In genomic region chr5:139768802-139769465, GRCh38 we compare ENCODE assay signal across 39 cellular contexts. TPM values are rescaled to one million over a fixed set of nuclear protein-coding genes. Genes with fewer than 3 reads are reported as not detected.
DNase-seq lines count a peak whose midpoint lies in the region; ATAC-seq, FAIRE-seq and TF ChIP-seq lines count a peak whose summit lies in the region.
"Had no signal": no experiment of that assay in that cellular context is flagged by ENCODE, and none has a peak within 500 bp of the region (broad histone marks: within the 10 kb centered on the region; RNA-seq: fewer than 3 reads in every experiment).

No MANE protein-coding gene starts in this region.

- DNase-seq in NCI-H82 (lab: John Stamatoyannopoulos, UW) (peak; percentile 60), NCI-H82 treated with DMSO at 0.1 percent for 48 hours (lab: John Stamatoyannopoulos, UW; ENCODE audit: unreplicated experiment) (no peak), MG63 (peak; percentile 64), H1 (ENCODE audit: low read depth in 1 of 2, low spot score in 2 of 2) (no peak), heart right ventricle (no peak), SK-N-SH (no peak), GM23338 (ENCODE audit: low spot score) (no peak)
- DNase-seq: activated CD8-positive, alpha-beta T cell treated with anti-CD3 and anti-CD28 coated beads, Interleukin-2, amount 10 ng/mL, durations not matched to agents 7 days and 5 days; activated naive CD4-positive, alpha-beta T cell treated with anti-CD3 and anti-CD28 coated beads, Interleukin-2, amount 10 ng/mL, durations not matched to agents 7 days and 5 days; amniotic stem cell; foreskin melanocyte; HFFc6; KBM-7; kidney glomerular epithelial cell; lower lobe of right lung; midbrain; naive B cell; NCI-H1105; NCI-H1930; NCI-H2171 treated with DMSO at 0.1 percent for 48 hours; NCI-H524; NK-92 treated with Interleukin-12 subunit alpha and Interleukin-12 subunit beta, amount 100 ng/mL, for 24 hours; nucleus accumbens; PC-3; psoas muscle; stimulated activated CD4-positive, alpha-beta T cell treated with anti-CD3 and anti-CD28 coated beads, Interleukin-4, amount 100 ng/mL, for 24 hours; T-helper 17 cell had no signal

- no peak overlapping the region for H2BK120ac ChIP-seq in H1 (replicated peaks; ENCODE audit: low read depth, low read length)

- H3K9me3 Mint-ChIP-seq in GM23338: no peaks in the 10 kb centered on the region
- H3K9me3 Mint-ChIP-seq: activated naive CD4-positive, alpha-beta T cell treated with anti-CD3 and anti-CD28 coated beads, Interleukin-2, amount 10 ng/mL, durations not matched to agents 7 days and 5 days; activated T-helper 17 cell treated with anti-CD3 and anti-CD28 coated beads, Interleukin-2, amount 50 U/mL, for 72 hours; brain; CD4-positive, alpha-beta memory T cell; HFFc6; naive B cell had no signal

- H3K14ac ChIP-seq in H1 (ENCODE audit: insufficient read length): no peak overlapping the region

- WGBS in H1 (ENCODE audit: extremely low coverage in 1 of 2, insufficient coverage in 1 of 2, insufficient read length in 1 of 2, insufficient replicate concordance in 2 of 2, low coverage in 1 of 2, low lambda C conversion rate in 2 of 2, missing lambda C conversion rate in 1 of 2), 2 experiments: 94% methylated on average over 8 of the region's 8 CpGs; no CpG with 5 or more reads in 1 of the 2 experiments
- 94 to 95% methylated on average over 8 of the region's 8 CpGs for WGBS in heart right ventricle, 2 donors
- 95% methylated on average over 6 of the region's 8 CpGs for WGBS in SK-N-SH (ENCODE audit: low lambda C conversion rate)

- 0 out of 2 replicates have a peak overlapping the region, but pooled peaks have one; percentile 5 for H2BK15ac ChIP-seq in H1 (ENCODE audit: low read length)

- peaks cover 8 to 18% (median 11%) of the 10 kb centered on the region in 4 experiments for H3K4me1 ChIP-seq in H1 (replicated peaks in 1 of 4; ENCODE audit: control insufficient read depth in 3 of 4, insufficient read depth in 4 of 4, low read length in 3 of 4)
- H3K4me1 ChIP-seq in heart right ventricle: peaks cover 5 to 38% (median 18%) of the 10 kb centered on the region in 9 donors
- H3K4me1 ChIP-seq in SK-N-SH (ENCODE audit: control insufficient read depth in 1 of 2, insufficient read depth in 2 of 2, low read depth in 1 of 2, low read length in 1 of 2): peaks cover 0 to 17% of the 10 kb centered on the region in 2 experiments; a peak in 1 of 4 replicates
- peaks cover 5% of the 10 kb centered on the region; the same call in 1 of the 2 replicates for H3K4me1 ChIP-seq in GM23338 (ENCODE audit: insufficient read depth)
- H3K4me1 ChIP-seq: psoas muscle had no signal

- H3K36me3 Mint-ChIP-seq in GM23338 (ENCODE audit: low read depth): no peaks in the 10 kb centered on the region; the same call in 2 of the 3 replicates
- H3K36me3 Mint-ChIP-seq: activated naive CD4-positive, alpha-beta T cell treated with anti-CD3 and anti-CD28 coated beads, Interleukin-2, amount 10 ng/mL, durations not matched to agents 7 days and 5 days; brain; CD4-positive, alpha-beta memory T cell; naive B cell had no signal

- no peak overlapping the region for H3K18ac ChIP-seq in H1 (ENCODE audit: extremely low read depth, low read length)

- H2BK20ac ChIP-seq in H1 (ENCODE audit: low read length): no peak overlapping the region

- H4K91ac ChIP-seq in H1 (replicated peaks; ENCODE audit: insufficient read length, low read length): no peak overlapping the region

- H3K23ac ChIP-seq in H1 (ENCODE audit: insufficient read length): no peak overlapping the region

- H3K23me2 ChIP-seq in H1 (ENCODE audit: low read depth, low read length): no peaks in the 10 kb centered on the region; the same call in 1 of the 2 replicates

- H2AFZ ChIP-seq in H1 (ENCODE audit: low read length): no peak overlapping the region
- no peak overlapping the region for H2AFZ ChIP-seq in SK-N-SH (ENCODE audit: low read depth)
- H2AFZ ChIP-seq in GM23338: no peak overlapping the region

- no peak overlapping the region for H4K8ac ChIP-seq in H1 (ENCODE audit: extremely low read depth, insufficient read depth, low read length)

- H3K56ac ChIP-seq in H1 (replicated peaks; ENCODE audit: insufficient read length, low read depth, low read length): no peak overlapping the region

- H3K9ac ChIP-seq in H1 (replicated peaks in 1 of 4; ENCODE audit: extremely low read depth in 1 of 4, low read depth in 3 of 4, low read length in 3 of 4): no peak overlapping the region
- H3K9ac ChIP-seq in SK-N-SH: no peak overlapping the region

- no peaks in the 10 kb centered on the region for H3K27me3 ChIP-seq in MG63
- H3K27me3 ChIP-seq in H1 (replicated peaks in 1 of 4; ENCODE audit: control insufficient read depth in 3 of 4, extremely low read depth in 1 of 4, insufficient read depth in 3 of 4, low read length in 3 of 4): peaks cover 6 to 27% (median 18%) of the 10 kb centered on the region in 4 experiments
- peaks cover 0 to 15% (median 14%) of the 10 kb centered on the region in 7 donors for H3K27me3 ChIP-seq in heart right ventricle
- H3K27me3 ChIP-seq in SK-N-SH (ENCODE audit: insufficient read depth): no peaks in the 10 kb centered on the region
- peaks cover 22% of the 10 kb centered on the region for H3K27me3 ChIP-seq in GM23338 (ENCODE audit: insufficient read depth)

- peaks cover 23% of the 10 kb centered on the region for H3K4me1 Mint-ChIP-seq in GM23338

- intact Hi-C loops in heart right ventricle (cut with DNase I): loop anchor here in 5 of 10 donors (5.0 to 10.0 kb wide), 4 partner anchors 57 to 344 kb away; no protein-coding TSS in a partner anchor

- H3K4me3 ChIP-seq in MG63 (no peak overlapping the region), H1 (ENCODE audit: extremely low read depth in 1 of 4, insufficient read depth in 2 of 4, low read depth in 3 of 4, low read length in 4 of 4) (no peak overlapping the region), heart right ventricle (no peak overlapping the region), SK-N-SH (ENCODE audit: low read depth in 2 of 2, low read length in 1 of 2) (no peak overlapping the region), GM23338 (no peak overlapping the region)
- H3K4me3 ChIP-seq: lower lobe of right lung, psoas muscle, tibial nerve had no signal

- POLR2A ChIA-PET in H1 (lab: Charles Lee; ENCODE audit: partially characterized antibody) (interaction anchor here (0.5 to 1.2 kb wide), 2 partner anchors 15 to 131 kb away, joined by 3 to 6 read pairs; no protein-coding TSS in a partner anchor), SK-N-SH (lab: Yijun Ruan, JAX) (interaction anchor here (0.7 kb wide), 1 partner anchor 9 kb away, joined by 3 read pairs; no protein-coding TSS in a partner anchor)

- no peaks in the 10 kb centered on the region for H3K36me3 ChIP-seq in MG63
- no peaks in the 10 kb centered on the region for H3K36me3 ChIP-seq in H1 (ENCODE audit: control insufficient read depth in 2 of 4, insufficient read depth in 4 of 4, low read length in 3 of 4)
- H3K36me3 ChIP-seq in heart right ventricle: no peaks in the 10 kb centered on the region
- no peaks in the 10 kb centered on the region for H3K36me3 ChIP-seq in SK-N-SH (replicated peaks in 1 of 2; ENCODE audit: control insufficient read depth in 1 of 2, insufficient read depth in 2 of 2, low read length in 1 of 2)
- no peaks in the 10 kb centered on the region for H3K36me3 ChIP-seq in GM23338 (ENCODE audit: insufficient read depth)
- H3K36me3 ChIP-seq: lower lobe of right lung, tibial nerve had no signal

- no peak overlapping the region for H4K5ac ChIP-seq in H1 (ENCODE audit: insufficient read length, low read depth, low read length)

- CTCF ChIA-PET in H1 (lab: Charles Lee; ENCODE audit: partially characterized antibody): interaction anchor here (0.6 to 15.7 kb wide), 11 partner anchors 7 to 245 kb away, joined by 3 to 385 read pairs (median 3); no protein-coding TSS in a partner anchor
- CTCF ChIA-PET in SK-N-SH (lab: Yijun Ruan, JAX): interaction anchor here (1.7 to 23.1 kb wide), 7 partner anchors 7 to 200 kb away, joined by 6 to 627 read pairs (median 79); no protein-coding TSS in a partner anchor

- TF ChIP-seq CTCF in H1 (IDR thresholded peaks at IDR 0.05; ENCODE audit: control extremely low read depth in 1 of 3, insufficient read depth in 1 of 3, low read depth in 1 of 3, low read length in 3 of 3) (no peak), heart right ventricle (IDR thresholded peaks at IDR 0.05) (no peak), SK-N-SH (IDR thresholded peaks at IDR 0.05) (no peak), GM23338 (conservative IDR thresholded peaks at IDR 0.05; ENCODE audit: low read depth in 2 of 2) (no peak)

- H2AK5ac ChIP-seq in H1 (ENCODE audit: low read depth, low read length): 0 out of 2 replicates have a peak overlapping the region, but pooled peaks have one; percentile 48

- no peaks in the 10 kb centered on the region for H3K9me3 ChIP-seq in MG63
- H3K9me3 ChIP-seq in H1 (ENCODE audit: insufficient read depth in 2 of 2, low read depth in 1 of 2, low read length in 1 of 2): no peaks in the 10 kb centered on the region
- H3K9me3 ChIP-seq in heart right ventricle: no peaks in the 10 kb centered on the region
- no peaks in the 10 kb centered on the region for H3K9me3 ChIP-seq in SK-N-SH
- H3K9me3 ChIP-seq: lower lobe of right lung, psoas muscle, tibial nerve had no signal

- no peak for TF ChIP-seq POLR2A in H1 (IDR thresholded peaks at IDR 0.05; ENCODE audit: control extremely low read depth in 1 of 2, low read depth in 2 of 2, low read length in 2 of 2)

- peaks cover 26% of the 10 kb centered on the region for H3K27me3 Mint-ChIP-seq in GM23338 (ENCODE audit: insufficient read depth, low read depth, poor library complexity)

- H4K20me1 ChIP-seq in H1 (replicated peaks in 1 of 2; ENCODE audit: control insufficient read depth in 1 of 2, insufficient read depth in 2 of 2, low read length in 2 of 2) (peaks cover 0 to 2% of the 10 kb centered on the region in 2 experiments), SK-N-SH (ENCODE audit: insufficient read depth) (no peaks in the 10 kb centered on the region), GM23338 (replicated peaks; ENCODE audit: insufficient read depth) (no peaks in the 10 kb centered on the region; the same call in 1 of the 2 replicates)

- H3K4me3 Mint-ChIP-seq in GM23338: no peak overlapping the region
- H3K4me3 Mint-ChIP-seq: activated CD8-positive, alpha-beta T cell treated with anti-CD3 and anti-CD28 coated beads, Interleukin-2, amount 10 ng/mL, durations not matched to agents 7 days and 5 days; activated naive CD4-positive, alpha-beta T cell treated with anti-CD3 and anti-CD28 coated beads, Interleukin-2, amount 10 ng/mL, durations not matched to agents 7 days and 5 days; activated T-helper 17 cell treated with anti-CD3 and anti-CD28 coated beads, Interleukin-2, amount 50 U/mL, for 72 hours; brain; HFFc6; T-helper 17 cell had no signal

- no peak overlapping the region for H2BK5ac ChIP-seq in H1 (ENCODE audit: low read depth, low read length)

- no peak overlapping the region for H3K4ac ChIP-seq in H1 (replicated peaks; ENCODE audit: insufficient read length, low read depth, low read length)

- ATAC-seq in heart right ventricle: no peak
- ATAC-seq in GM23338: no peak
- no peak for ATAC-seq in HG03354 (IDR thresholded peaks at IDR 0.05; ENCODE audit: poor library complexity, severe bottlenecking, unreplicated experiment)
- ATAC-seq: activated CD8-positive, alpha-beta T cell treated with anti-CD3 and anti-CD28 coated beads, Interleukin-2, amount 10 ng/mL, durations not matched to agents 7 days and 5 days; activated T-helper 17 cell treated with anti-CD3 and anti-CD28 coated beads, Interleukin-2, amount 50 U/mL, for 72 hours; lower lobe of right lung; PC-3; psoas muscle; Right ventricle myocardium inferior; SK-N-SH treated with all-trans-retinoic acid at 6 μM for 48 hours; T-helper 17 cell had no signal

- H3K9me2 ChIP-seq in SK-N-SH (no peaks in the 10 kb centered on the region), GM23338 (ENCODE audit: insufficient read depth) (no peaks in the 10 kb centered on the region)

- no peak for FAIRE-seq in H1 (lab: Jason Lieb, UNC)
- FAIRE-seq: D721Med, GM12891 had no signal

- H3F3A ChIP-seq in SK-N-SH (replicated peaks; ENCODE audit: insufficient read depth) (no peaks in the 10 kb centered on the region), GM23338 (replicated peaks; ENCODE audit: low read depth) (no peaks in the 10 kb centered on the region)

- TF ChIP-seq RAD21 in H1 (IDR thresholded peaks at IDR 0.05 in 1 of 2, conservative IDR thresholded peaks at IDR 0.05 in 1 of 2; ENCODE audit: low read depth in 2 of 2, low read length in 2 of 2): no peak
- TF ChIP-seq RAD21 in SK-N-SH (IDR thresholded peaks at IDR 0.05; ENCODE audit: low read length): no peak

- H3K79me1 ChIP-seq in H1 (ENCODE audit: low read depth, low read length): no peaks in the 10 kb centered on the region

- H3K79me2 ChIP-seq in H1 (ENCODE audit: control insufficient read depth in 1 of 2, insufficient read depth in 2 of 2, low read length in 2 of 2) (no peaks in the 10 kb centered on the region), SK-N-SH (ENCODE audit: insufficient read depth) (no peaks in the 10 kb centered on the region), GM23338 (replicated peaks; ENCODE audit: insufficient read depth) (no peaks in the 10 kb centered on the region)

- no peak overlapping the region for H3K27ac Mint-ChIP-seq in GM23338
- H3K27ac Mint-ChIP-seq: activated CD8-positive, alpha-beta T cell treated with anti-CD3 and anti-CD28 coated beads, Interleukin-2, amount 10 ng/mL, durations not matched to agents 7 days and 5 days; activated naive CD4-positive, alpha-beta T cell treated with anti-CD3 and anti-CD28 coated beads, Interleukin-2, amount 10 ng/mL, durations not matched to agents 7 days and 5 days; activated T-helper 17 cell treated with anti-CD3 and anti-CD28 coated beads, Interleukin-2, amount 50 U/mL, for 72 hours; brain; CD4-positive, alpha-beta memory T cell; HFFc6; T-helper 17 cell had no signal

- no peak for TF ChIP-seq EP300 in H1 (IDR thresholded peaks at IDR 0.05; ENCODE audit: borderline replicate concordance in 1 of 2, low read depth in 2 of 2, low read length in 2 of 2)
- no peak for TF ChIP-seq EP300 in SK-N-SH (IDR thresholded peaks at IDR 0.05; ENCODE audit: borderline replicate concordance in 1 of 2, low read depth in 1 of 2, low read length in 1 of 2)

- 0 out of 2 replicates have a peak overlapping the region, but pooled peaks have one; percentile 7 for H3K27ac ChIP-seq in H1 (ENCODE audit: low read depth, low read length)
- peak overlapping the region in 2 of 10 donors; percentile 34 to 46 for H3K27ac ChIP-seq in heart right ventricle
- no peak overlapping the region for H3K27ac ChIP-seq in SK-N-SH (ENCODE audit: low read depth in 2 of 2, low read length in 1 of 2)
- H3K27ac ChIP-seq in GM23338 (ENCODE audit: low read depth): no peak overlapping the region
- H3K27ac ChIP-seq: 22Rv1, lower lobe of right lung, psoas muscle, tibial nerve had no signal

- H3K4me2 ChIP-seq in H1 (ENCODE audit: insufficient read depth in 1 of 2, low read depth in 2 of 2, low read length in 2 of 2) (no peak overlapping the region), SK-N-SH (no peak overlapping the region), GM23338 (no peak overlapping the region)

- H2BK12ac ChIP-seq in H1 (ENCODE audit: low read depth, low read length): no peak overlapping the region; the same call in 1 of the 2 replicates

RNA-seq across cellular contexts. Expression of gene PSD2, which starts 26.7 kb away (rescaled TPM):
- 0.16 TPM in 1 of 2 replicates, not detected in the other for total RNA-seq in MG63 (2014; rRNA removed; shearing (Covaris generic); ENCODE audit: low replicate concordance)
- 0.06 and 0.13 TPM in 2 replicates for total RNA-seq in H1 (2021; fragmentation: NEBNext Ultra II Directional; extraction: Animal tissue kit (Norgen Biotek cat#: 25700))
- polyA plus RNA-seq in H1 (2011; rRNA removed) (0.14 and 0.25 TPM in 2 replicates), heart right ventricle (under 1 TPM in 1 of 2 donors, not detected in 1; 0.03 TPM), SK-N-SH (2012; rRNA removed) (0.15 TPM in 2 replicates), GM23338 (2016; fragmentation: Nextera tagmentation; extraction: Ambion mirVana) (0.08 and 0.17 TPM in 2 replicates)
- 0.23 TPM for polyA plus RNA-seq in H1 (2011; cell fraction: cytosol; rRNA removed)
- polyA plus RNA-seq in H1 (2011; cell fraction: nucleus; rRNA removed): 0.48 TPM
- 0.09 to 0.24 TPM (median 0.15 TPM) in 4 replicates for polyA plus RNA-seq in H1 (2012, experiment 1 of 2)
- polyA plus RNA-seq in H1 (2012, experiment 2 of 2): 0.14 TPM
- 0.06 TPM for polyA plus RNA-seq in H1 (2013, experiment 1 of 2)
- polyA plus RNA-seq in H1 (2013, experiment 2 of 2): 0.09 TPM
- polyA minus RNA-seq in H1 (2011; rRNA and poly(A)+ RNA removed): 0.17 TPM in 1 of 2 replicates, not detected in the other
- polyA minus RNA-seq in H1 (2011; cell fraction: cytosol; rRNA and poly(A)+ RNA removed): not detected
- polyA minus RNA-seq in H1 (2011; cell fraction: nucleus; rRNA and poly(A)+ RNA removed): 0.20 TPM
- total RNA-seq in heart right ventricle: under 1 TPM in 2 of 10 donors, not detected in 8; 0.08 to 0.09 TPM
- 0.09 and 0.13 TPM in 2 replicates for polyA plus RNA-seq in SK-N-SH (2012; cell fraction: cytosol; rRNA removed)
- 0.62 and 0.63 TPM in 2 replicates for polyA plus RNA-seq in SK-N-SH (2012; cell fraction: nucleus; rRNA removed)
- total RNA-seq in GM23338 (2014; rRNA removed; shearing (Covaris generic)): 0.10 TPM in 1 of 2 replicates, not detected in the other
- total RNA-seq: activated CD8-positive, alpha-beta T cell treated with anti-CD3 and anti-CD28 coated beads, Interleukin-2, amount 10 ng/mL, durations not matched to agents 7 days and 5 days; activated T-helper 17 cell treated with anti-CD3 and anti-CD28 coated beads, Interleukin-2, amount 50 U/mL, for 72 hours; CD4-positive, alpha-beta memory T cell; HT-29; lower lobe of right lung; MCF 10A; PC-3; Right ventricle myocardium inferior had no signal
- polyA plus RNA-seq: CD4-positive, alpha-beta memory T cell had no signal

Comparison
In these comparisons a context has a peak if more than half of its experiments do, and no peak if none do; other contexts are left out.
1. DNase-seq: peak in NCI-H82 (single experiment) and MG63 (single experiment); none in NCI-H82 treated with DMSO at 0.1 percent for 48 hours (single experiment), H1 (0 of 2), heart right ventricle (0 of 2), SK-N-SH (single experiment) and GM23338 (single experiment).